Comparison of ENCODE assay signal across 1 cellular context in the genomic region with DNA sequence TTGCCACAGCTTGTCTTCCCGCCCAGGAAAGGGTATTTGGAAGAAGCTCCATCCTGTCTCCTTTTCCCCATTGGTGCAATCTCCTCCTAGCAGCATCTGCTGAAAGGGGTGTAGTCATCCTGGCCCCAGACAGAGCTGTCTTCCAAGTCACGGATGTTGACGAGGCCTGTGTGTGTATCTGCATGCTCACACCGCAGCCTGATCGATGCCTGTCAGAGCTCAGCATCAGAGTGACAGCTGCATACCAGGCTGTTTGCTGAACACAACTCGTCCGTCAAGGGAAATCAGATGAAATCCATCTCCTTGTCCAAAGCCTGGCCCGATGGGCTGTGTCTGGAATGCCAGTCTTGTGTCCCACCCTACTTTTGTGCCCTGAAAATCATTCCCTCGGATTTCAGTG.
TF ChIP-seq lines count a peak whose summit lies in the region.

No MANE protein-coding gene starts in this region.

TF ChIP-seq in K562, 482 proteins besides CTCF, POLR2A, EP300 and RAD21:
- TF ChIP-seq NFE2L1 (tag; IDR thresholded peaks at IDR 0.05; ENCODE audit: borderline replicate concordance, low read depth) (no peak), POLR2AphosphoS5 (IDR thresholded peaks at IDR 0.05; ENCODE audit: control insufficient read depth, insufficient read depth, low read depth, low read length) (0 out of 2 replicates have a peak, but pooled peaks have one; percentile 15)
